ENCODE assay signal across 10 cellular contexts in genomic region chr4:140308366-140309123, GRCh38.
DNase-seq lines count a peak whose midpoint lies in the region; ATAC-seq and TF ChIP-seq lines count a peak whose summit lies in the region.
"Had no signal": no experiment of that assay in that cellular context is flagged by ENCODE, and none has a peak within 500 bp of the region (broad histone marks: within the 10 kb centered on the region; RNA-seq: fewer than 3 reads in every experiment).

No MANE protein-coding gene starts in this region.

- H3K36me3 Mint-ChIP-seq in GM23338 (ENCODE audit: low read depth), result no peaks in the 10 kb centered on the region
- H3K36me3 Mint-ChIP-seq: naive thymus-derived CD8-positive, alpha-beta T cell had no signal

- H3K36me3 ChIP-seq in adipocyte (ENCODE audit: control insufficient read depth, insufficient read depth, low read length, severe bottlenecking), result no peaks in the 10 kb centered on the region
- no peaks in the 10 kb centered on the region for H3K36me3 ChIP-seq in heart right ventricle
- no peaks in the 10 kb centered on the region for H3K36me3 ChIP-seq in suprapubic skin
- H3K36me3 ChIP-seq in GM23338 (ENCODE audit: insufficient read depth), result no peaks in the 10 kb centered on the region

- H2AFZ ChIP-seq in GM23338, result no peak overlapping the region

- no peaks in the 10 kb centered on the region for H4K20me1 ChIP-seq in GM23338 (replicated peaks; ENCODE audit: insufficient read depth)

- no peaks in the 10 kb centered on the region for H3K4me1 Mint-ChIP-seq in GM23338
- H3K4me1 Mint-ChIP-seq: naive thymus-derived CD8-positive, alpha-beta T cell had no signal

- no peak for TF ChIP-seq POLR2A in suprapubic skin (IDR thresholded peaks at IDR 0.05)

- no peaks in the 10 kb centered on the region for H3K27me3 ChIP-seq in adipocyte (replicated peaks; ENCODE audit: control insufficient read depth, insufficient read depth, low read length)
- H3K27me3 ChIP-seq in heart right ventricle, result no peaks in the 10 kb centered on the region
- no peaks in the 10 kb centered on the region for H3K27me3 ChIP-seq in suprapubic skin
- peaks cover 8% of the 10 kb centered on the region for H3K27me3 ChIP-seq in GM23338 (ENCODE audit: insufficient read depth)

- TF ChIP-seq CTCF in heart right ventricle (IDR thresholded peaks at IDR 0.05), result no peak
- TF ChIP-seq CTCF in suprapubic skin (IDR thresholded peaks at IDR 0.05), result no peak
- no peak for TF ChIP-seq CTCF in GM23338 (conservative IDR thresholded peaks at IDR 0.05; ENCODE audit: low read depth in 2 of 2)

- H3K9ac ChIP-seq in adipocyte (ENCODE audit: low read length), result peak overlapping the region; percentile 34

- no peaks in the 10 kb centered on the region for H3K79me2 ChIP-seq in GM23338 (replicated peaks; ENCODE audit: insufficient read depth)

- no peaks in the 10 kb centered on the region for H3K9me2 ChIP-seq in GM23338 (ENCODE audit: insufficient read depth)

- TF ChIP-seq EP300 in suprapubic skin (IDR thresholded peaks at IDR 0.05), result no peak

- no peak overlapping the region for H3K4me3 Mint-ChIP-seq in GM23338
- H3K4me3 Mint-ChIP-seq: naive thymus-derived CD8-positive, alpha-beta T cell had no signal

- H3K9me3 ChIP-seq in adipocyte (ENCODE audit: control insufficient read depth, low read length) (no peaks in the 10 kb centered on the region), heart right ventricle (no peaks in the 10 kb centered on the region), suprapubic skin (no peaks in the 10 kb centered on the region)

- intact Hi-C loops in heart right ventricle (cut with DNase I), result no loop called here

- peak; percentile 91 for ATAC-seq in HG02885 (IDR thresholded peaks at IDR 0.05; ENCODE audit: poor library complexity, unreplicated experiment)
- peak; percentile 86 to 97 (median 96) for ATAC-seq in heart right ventricle
- no peak for ATAC-seq in GM23338
- ATAC-seq: naive thymus-derived CD8-positive, alpha-beta T cell had no signal

- H3K4me3 ChIP-seq in adipocyte (ENCODE audit: low read length) (peak overlapping the region; percentile 12), heart right ventricle (no peak overlapping the region), suprapubic skin (no peak overlapping the region), GM23338 (no peak overlapping the region)

- DNase-seq in adipocyte (ENCODE audit: low read depth), result peak; percentile 85
- peak; percentile 64 to 75 for DNase-seq in heart right ventricle
- DNase-seq in suprapubic skin (ENCODE audit: low spot score in 2 of 2), result peak in 1 of 2 donors; percentile 66
- no peak for DNase-seq in kidney glomerular epithelial cell (lab: John Stamatoyannopoulos, UW)
- DNase-seq in GM23338 (ENCODE audit: low spot score), result no peak
- DNase-seq in cortex of kidney (lab: John Stamatoyannopoulos, UW), result no peak
- DNase-seq in NCI-H2029 (lab: John Stamatoyannopoulos, UW), result no peak
- DNase-seq: naive thymus-derived CD8-positive, alpha-beta T cell; NCI-H1417 treated with DMSO at 0.1 percent for 48 hours had no signal

- no peak overlapping the region for H3K27ac Mint-ChIP-seq in GM23338
- H3K27ac Mint-ChIP-seq: naive thymus-derived CD8-positive, alpha-beta T cell had no signal

- peaks cover 37% of the 10 kb centered on the region for H3K4me1 ChIP-seq in adipocyte (ENCODE audit: control insufficient read depth, insufficient read depth, low read length)
- H3K4me1 ChIP-seq in heart right ventricle, result peaks cover 0 to 29% (median 13%) of the 10 kb centered on the region in 9 donors
- peaks cover 22% of the 10 kb centered on the region for H3K4me1 ChIP-seq in suprapubic skin
- H3K4me1 ChIP-seq in GM23338 (ENCODE audit: insufficient read depth), result no peaks in the 10 kb centered on the region

- no peaks in the 10 kb centered on the region for H3K9me3 Mint-ChIP-seq in GM23338
- H3K9me3 Mint-ChIP-seq: naive thymus-derived CD8-positive, alpha-beta T cell had no signal

- H3K27ac ChIP-seq in heart right ventricle (peak overlapping the region in 9 of 10 donors; percentile 73 to 89 (median 79)), suprapubic skin (peak overlapping the region; percentile 69), GM23338 (ENCODE audit: low read depth) (no peak overlapping the region)

- 35% methylated on average over 11 of the region's 11 CpGs for WGBS in heart right ventricle, 2 donors
- 24% methylated on average over 4 of the region's 11 CpGs for WGBS in suprapubic skin

- H3F3A ChIP-seq in GM23338 (replicated peaks; ENCODE audit: low read depth), result no peaks in the 10 kb centered on the region

- no peak overlapping the region for H3K4me2 ChIP-seq in GM23338

- H3K27me3 Mint-ChIP-seq in GM23338 (ENCODE audit: insufficient read depth, low read depth, poor library complexity), result no peaks in the 10 kb centered on the region

TF ChIP-seq in GM23338, 12 proteins besides CTCF, POLR2A, EP300 and RAD21:
- TF ChIP-seq POLR2AphosphoS5 (IDR thresholded peaks at IDR 0.05; ENCODE audit: low read depth) (no peak), STAT1 (IDR thresholded peaks at IDR 0.05; ENCODE audit: unreplicated experiment) (no peak), REST (IDR thresholded peaks at IDR 0.05; ENCODE audit: unreplicated experiment) (no peak), NANOG (IDR thresholded peaks at IDR 0.05; ENCODE audit: borderline replicate concordance) (no peak), ZNF114 (CRISPR knock-in tag; IDR thresholded peaks at IDR 0.05) (no peak)
TF ChIP-seq in GM23338: peak in this region for 0.

Comparison
In these comparisons a context has a peak if more than half of its experiments do, and no peak if none do; other contexts are left out.
1. DNase-seq: peak in adipocyte (single experiment) and heart right ventricle (2 of 2); none in kidney glomerular epithelial cell (single experiment), GM23338 (single experiment), cortex of kidney (single experiment) and NCI-H2029 (single experiment).